19 cellular contexts compared by ENCODE assay signal in genomic region chr17:17080181-17080631, GRCh38. TPM values are rescaled to one million over a fixed set of nuclear protein-coding genes. Genes with fewer than 3 reads are reported as not detected.
DNase-seq lines count a peak whose midpoint lies in the region; ATAC-seq, FAIRE-seq and TF ChIP-seq lines count a peak whose summit lies in the region.
"Had no signal": no experiment of that assay in that cellular context is flagged by ENCODE, and none has a peak within 500 bp of the region (broad histone marks: within the 10 kb centered on the region; RNA-seq: fewer than 3 reads in every experiment).

No MANE protein-coding gene starts in this region.

- no peak overlapping the region for H2AK5ac ChIP-seq in trophoblast cell (ENCODE audit: low read length)

- no peak for TF ChIP-seq POLR2A in A549 (IDR thresholded peaks at IDR 0.05; ENCODE audit: low read length)
- TF ChIP-seq POLR2A in body of pancreas (IDR thresholded peaks at IDR 0.05), result no peak

- peaks cover 4% of the 10 kb centered on the region for H3K79me2 ChIP-seq in trophoblast cell (ENCODE audit: control insufficient read depth, insufficient read depth, low read length, poor library complexity)

- TF ChIP-seq CTCF in A549 (IDR thresholded peaks at IDR 0.05), result no peak
- no peak for TF ChIP-seq CTCF in body of pancreas (IDR thresholded peaks at IDR 0.05)

- no peak overlapping the region; the same call in 2 of the 3 replicates for H3K4me2 ChIP-seq in A549
- H3K4me2 ChIP-seq in trophoblast cell (ENCODE audit: low read length), result no peak overlapping the region

- no peak overlapping the region for H4K91ac ChIP-seq in trophoblast cell (ENCODE audit: low read depth, low read length)

- 95% methylated on average over 3 of the region's 3 CpGs for WGBS in A549 (ENCODE audit: missing lambda C conversion rate)
- WGBS in body of pancreas, 2 donors, result 75 to 80% methylated on average over 2 to 3 of the region's 3 CpGs
- no CpG with 5 or more reads among the region's 3 CpGs for WGBS in trophoblast cell (ENCODE audit: extremely low coverage, insufficient coverage, insufficient read length)

- H2AFZ ChIP-seq in trophoblast cell (ENCODE audit: insufficient read depth, low read length, poor library complexity), result no peak overlapping the region

- no peak for FAIRE-seq in A549 (lab: Jason Lieb, UNC)
- FAIRE-seq: A204.1, GM18507, K562 had no signal

- intact Hi-C loops in body of pancreas (cut with DNase I), result no loop called here
- intact Hi-C loops in left ventricle myocardium superior (cut with micrococcal nuclease), result no loop called here

- POLR2A ChIA-PET in A549 (lab: Yijun Ruan, JAX), result no interaction called here

- H3K4me1 ChIP-seq in A549 (peaks cover 67% of the 10 kb centered on the region), body of pancreas (peaks cover 34% of the 10 kb centered on the region), trophoblast cell (ENCODE audit: control insufficient read depth in 1 of 2, insufficient read depth in 2 of 2, low read length in 2 of 2) (peaks cover 29 to 34% of the 10 kb centered on the region in 2 experiments)

- no peak overlapping the region for H3K9ac ChIP-seq in trophoblast cell (ENCODE audit: low read length)

- peak overlapping the region; percentile 47 for H3K4ac ChIP-seq in trophoblast cell (ENCODE audit: low read depth, low read length)

- H3K27ac ChIP-seq in A549, result peak overlapping the region; percentile 40 to 53; a peak in 5 of 6 replicates
- H3K27ac ChIP-seq in body of pancreas, result peak overlapping the region in 3 of 4 donors; percentile 14 to 70 (median 64)
- no peak overlapping the region for H3K27ac ChIP-seq in trophoblast cell (ENCODE audit: low read depth, low read length)
- H3K27ac ChIP-seq: HL-60 had no signal

- no peaks in the 10 kb centered on the region for H3K9me3 ChIP-seq in A549
- H3K9me3 ChIP-seq in body of pancreas, result no peaks in the 10 kb centered on the region
- H3K9me3 ChIP-seq in trophoblast cell (ENCODE audit: insufficient read depth, low read depth, low read length), result no peaks in the 10 kb centered on the region

- H2BK12ac ChIP-seq in trophoblast cell (ENCODE audit: low read length), result no peak overlapping the region

- no peak overlapping the region for H4K8ac ChIP-seq in trophoblast cell (ENCODE audit: low read depth, low read length)

- TF ChIP-seq RAD21 in A549 (conservative IDR thresholded peaks at IDR 0.05 in 1 of 2, IDR thresholded peaks at IDR 0.05 in 1 of 2), result no peak

- no peak overlapping the region for H3K4me3 ChIP-seq in A549
- H3K4me3 ChIP-seq in body of pancreas, result no peak overlapping the region
- H3K4me3 ChIP-seq in trophoblast cell (ENCODE audit: low read depth, low read length), result no peak overlapping the region
- H3K4me3 ChIP-seq: K562 had no signal

- H3K14ac ChIP-seq in trophoblast cell (ENCODE audit: low read length), result no peak overlapping the region

- H3K36me3 ChIP-seq in body of pancreas (replicated peaks in 1 of 2; ENCODE audit: insufficient read depth in 1 of 2, low read depth in 2 of 2) (peaks cover 0 to 5% of the 10 kb centered on the region in 2 donors), trophoblast cell (ENCODE audit: control insufficient read depth in 1 of 2, insufficient read depth in 2 of 2, low read length in 2 of 2) (peaks cover 26 to 42% of the 10 kb centered on the region in 2 experiments)

- no peak overlapping the region for H3K23ac ChIP-seq in trophoblast cell (ENCODE audit: low read length)

- TF ChIP-seq EP300 in A549 (IDR thresholded peaks at IDR 0.05), result no peak

- DNase-seq in A549 (ENCODE audit: low read depth in 1 of 2, low spot score in 1 of 2), result no peak
- DNase-seq in body of pancreas, result peak in 1 of 4 donors; percentile 5
- DNase-seq in left ventricle myocardium superior, result no peak
- peak; percentile 50 to 53 for DNase-seq in trophoblast cell
- no peak for DNase-seq in foreskin melanocyte
- DNase-seq in effector CD4-positive, alpha-beta T cell, result no peak
- DNase-seq: activated CD4-positive, alpha-beta T cell treated with anti-CD3 and anti-CD28 coated beads, Interleukin-2, amount 50 U/mL, for 48 hours; activated naive CD8-positive, alpha-beta T cell treated with anti-CD3 and anti-CD28 coated beads, Interleukin-2, amount 10 ng/mL, durations not matched to agents 7 days and 5 days; activated T-cell treated with anti-CD3 and anti-CD28 coated beads, Interleukin-2, amount 50 U/mL, for 1 hour; central memory CD4-positive, alpha-beta T cell; NCI-H2081 treated with DMSO at 0.1 percent for 48 hours; NCI-H526; stimulated activated CD4-positive, alpha-beta T cell treated with anti-CD3 and anti-CD28 coated beads, Interleukin-4, amount 100 ng/mL, for 4 hours had no signal

- no peaks in the 10 kb centered on the region for H3K27me3 ChIP-seq in body of pancreas
- no peaks in the 10 kb centered on the region for H3K27me3 ChIP-seq in trophoblast cell (ENCODE audit: insufficient read depth, low read length)

- H4K12ac ChIP-seq in trophoblast cell (ENCODE audit: low read depth, low read length), result no peak overlapping the region

- CTCF ChIA-PET in A549 (lab: Yijun Ruan, JAX), result interaction anchor here (0.7 to 1.6 kb wide), 6 partner anchors 10 to 87 kb away, joined by 3 to 4 read pairs (median 3); no protein-coding TSS in a partner anchor

- peak; percentile 10 to 11; a peak in 2 of 6 replicates for ATAC-seq in A549
- no peak for ATAC-seq in body of pancreas
- ATAC-seq in left ventricle myocardium superior, result peak; percentile 10
- no peak for ATAC-seq in GM19463 (IDR thresholded peaks at IDR 0.05; ENCODE audit: unreplicated experiment)
- no peak for ATAC-seq in HG03095 (IDR thresholded peaks at IDR 0.05; ENCODE audit: unreplicated experiment)

- H2BK5ac ChIP-seq in trophoblast cell (ENCODE audit: low read depth, low read length, poor library complexity), result no peak overlapping the region

- H2BK120ac ChIP-seq in trophoblast cell (ENCODE audit: insufficient read depth, low read length, poor library complexity), result no peak overlapping the region

- H3K18ac ChIP-seq in trophoblast cell (ENCODE audit: low read length), result peak overlapping the region; percentile 22

- peaks cover 5% of the 10 kb centered on the region for H3K79me1 ChIP-seq in trophoblast cell (ENCODE audit: low read length)

TF ChIP-seq in A549, 52 proteins besides CTCF, POLR2A, EP300 and RAD21:
- TF ChIP-seq CBX2 (IDR thresholded peaks at IDR 0.05; ENCODE audit: borderline replicate concordance, low read depth), result no peak
- TF ChIP-seq ZC3H11A (IDR thresholded peaks at IDR 0.05), result no peak
- TF ChIP-seq EHF (CRISPR knock-in tag; IDR thresholded peaks at IDR 0.05), result no peak
- no peak for TF ChIP-seq MAZ (IDR thresholded peaks at IDR 0.05; ENCODE audit: borderline replicate concordance, low read depth, low read length)
- TF ChIP-seq MAX (IDR thresholded peaks at IDR 0.05), result no peak
- no peak for TF ChIP-seq KDM5A (IDR thresholded peaks at IDR 0.05)
- TF ChIP-seq GATA3 (IDR thresholded peaks at IDR 0.05; ENCODE audit: borderline replicate concordance), result no peak
- no peak for TF ChIP-seq SMC3 (IDR thresholded peaks at IDR 0.05)
- no peak for TF ChIP-seq POLR2AphosphoS2 (conservative IDR thresholded peaks at IDR 0.05; ENCODE audit: low read length)
- no peak for TF ChIP-seq TFCP2L1 (CRISPR knock-in tag; IDR thresholded peaks at IDR 0.05)
- no peak for TF ChIP-seq RNF2 (IDR thresholded peaks at IDR 0.05; ENCODE audit: borderline replicate concordance, low read depth)
- TF ChIP-seq USF2 (IDR thresholded peaks at IDR 0.05), result no peak
- TF ChIP-seq RARB (CRISPR knock-in tag; IDR thresholded peaks at IDR 0.05), result no peak
- TF ChIP-seq PHF8 (IDR thresholded peaks at IDR 0.05; ENCODE audit: borderline replicate concordance, low read depth), result no peak
- TF ChIP-seq RFX5 (IDR thresholded peaks at IDR 0.05), result no peak
- no peak for TF ChIP-seq EHMT2 (IDR thresholded peaks at IDR 0.05; ENCODE audit: low read depth)
- no peak for TF ChIP-seq JUN (IDR thresholded peaks at IDR 0.05)
- TF ChIP-seq FOSL2 (IDR thresholded peaks at IDR 0.05), result no peak
- no peak for TF ChIP-seq FOSL2 (CRISPR knock-in tag; IDR thresholded peaks at IDR 0.05)
- TF ChIP-seq ZFP36 (IDR thresholded peaks at IDR 0.05; ENCODE audit: borderline replicate concordance, partially characterized antibody), result no peak
TF ChIP-seq in A549: peak in this region for 0.

RNA-seq across cellular contexts. Expression of gene MPRIP, which starts 37.9 kb away (rescaled TPM):
- polyA plus RNA-seq in A549 (2011; rRNA removed), result 147 and 200 TPM in 2 replicates
- 170 and 183 TPM in 2 replicates for polyA plus RNA-seq in A549 (2012; cell fraction: cytosol; rRNA removed)
- 347 and 385 TPM in 2 replicates for polyA plus RNA-seq in A549 (2012; cell fraction: nucleus; rRNA removed)
- polyA plus RNA-seq in A549 (2017; fragmentation: RNase III; extraction: RNeasy Plus Mini Kit Qiagen cat#74134 plus additional on column Dnase treatment), result 192 to 240 TPM (median 228 TPM) in 3 replicates
- 215 and 250 TPM in 2 replicates for polyA minus RNA-seq in A549 (2011; rRNA and poly(A)+ RNA removed)
- total RNA-seq in body of pancreas, result 100 to 1,000 TPM; 147 to 269 TPM
- total RNA-seq in left ventricle myocardium superior, result 335 TPM
- polyA plus RNA-seq in trophoblast cell (2013), result 200 and 203 TPM in 2 replicates

Comparison
In these comparisons a context has a peak if more than half of its experiments do, and no peak if none do; other contexts are left out.
1. ATAC-seq: peak in A549 (2 of 2) and left ventricle myocardium superior (single experiment); none in body of pancreas (single experiment), GM19463 (single experiment) and HG03095 (single experiment).
2. DNase-seq: peak in trophoblast cell (2 of 2); none in A549 (0 of 2), left ventricle myocardium superior (single experiment), foreskin melanocyte (single experiment) and effector CD4-positive, alpha-beta T cell (single experiment).